ENCODE assay signal across 7 cellular contexts in the genomic region with DNA sequence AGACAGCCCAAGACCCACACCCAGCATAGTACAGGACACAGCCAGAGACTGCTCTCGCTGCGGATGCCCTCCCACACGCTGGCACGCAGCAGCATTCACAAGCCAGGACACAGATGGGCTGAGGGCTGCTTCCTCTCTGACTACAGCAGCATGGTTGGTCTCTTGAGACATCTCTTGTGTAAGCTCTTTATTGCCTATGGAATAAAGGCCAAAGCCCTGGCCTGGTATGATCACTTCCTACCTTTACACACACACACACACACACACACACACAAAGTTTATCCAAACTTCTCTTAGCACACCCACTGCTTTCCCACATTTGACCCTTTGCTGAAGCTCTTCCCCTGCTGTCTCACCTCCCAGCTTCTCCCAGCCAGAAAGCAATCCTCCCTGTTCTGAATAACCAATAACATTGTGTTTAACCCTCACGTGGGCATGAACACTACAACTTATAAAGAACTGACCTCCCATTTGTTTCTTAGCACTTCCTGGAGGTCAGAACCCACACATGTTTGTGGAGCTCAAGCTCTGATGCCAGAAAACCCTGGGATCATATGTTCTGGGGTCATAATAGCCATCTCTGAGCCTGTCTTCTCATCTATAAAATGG. TPM values are rescaled to one million over a fixed set of nuclear protein-coding genes. Genes with fewer than 3 reads are reported as not detected.
A peak's percentile ranks its signal among the peaks of the same experiment; 100 is the strongest.
DNase-seq lines count a peak whose midpoint lies in the region; ATAC-seq, FAIRE-seq and TF ChIP-seq lines count a peak whose summit lies in the region.

No MANE protein-coding gene starts in this region.

- dilution Hi-C loops in keratinocyte (cut with MboI; ENCODE audit: extremely low pct_ligation_motif_present, low sequenced_read_pairs) = no loop called here

- no TSS peak for BruUV-seq in K562 (replicated peaks; lab: Mats Ljungman, UMichigan)

- peak overlapping the region; percentile 84 for H3K27ac ChIP-seq in K562 (ENCODE audit: extremely low read depth, low read depth, low read length)
- H3K27ac ChIP-seq in keratinocyte (ENCODE audit: control insufficient read depth, insufficient read depth, low read length) = peak overlapping the region; percentile 91
- no peak overlapping the region for H3K27ac ChIP-seq in effector memory CD4-positive, alpha-beta T cell (ENCODE audit: insufficient read depth, low read length, poor library complexity, severe bottlenecking)

- H3K4me2 ChIP-seq in K562 (ENCODE audit: insufficient read depth, low read length) (peak overlapping the region; percentile 95), keratinocyte (ENCODE audit: control insufficient read depth, extremely low read depth, insufficient read depth, low read depth, low read length) (peak overlapping the region; percentile 55)

- no peaks in the 10 kb centered on the region for H3K27me3 Mint-ChIP-seq in stimulated activated naive CD8-positive, alpha-beta T cell treated with anti-CD3 and anti-CD28 coated beads, Interleukin-15, amount 100 ng/mL, for 72 hours

- H3K4me3 Mint-ChIP-seq in stimulated activated naive CD8-positive, alpha-beta T cell treated with anti-CD3 and anti-CD28 coated beads, Interleukin-15, amount 100 ng/mL, for 72 hours = peak overlapping the region; percentile 44 to 99

- no peaks in the 10 kb centered on the region for H3K9me1 ChIP-seq in K562 (ENCODE audit: control insufficient read depth, insufficient read depth, low read length)
- H3K9me1 ChIP-seq in keratinocyte (ENCODE audit: control insufficient read depth, extremely low read depth, insufficient read depth, low read length) = no peaks in the 10 kb centered on the region

- H3K79me2 ChIP-seq in K562 (ENCODE audit: control insufficient read depth, insufficient read depth, low read length) (peaks cover 31% of the 10 kb centered on the region), keratinocyte (ENCODE audit: control insufficient read depth, insufficient read depth, low read length) (peaks cover 34% of the 10 kb centered on the region)

- peak; percentile 70 for FAIRE-seq in K562 (lab: Jason Lieb, UNC)
- peak; percentile 75 for FAIRE-seq in keratinocyte (lab: Jason Lieb, UNC)

- CTCF ChIA-PET in K562 (lab: Yijun Ruan, JAX; ENCODE audit: low intra/inter-chr PET ratio) = no interaction called here

- no peak for TF ChIP-seq EP300 in K562 (IDR thresholded peaks at IDR 0.05; ENCODE audit: low read length)

- 25% methylated on average over 5 of the region's 5 CpGs for WGBS in K562 (ENCODE audit: insufficient coverage, low coverage, missing lambda C conversion rate)

- TF ChIP-seq CTCF in GM12865 (IDR thresholded peaks at IDR 0.05; ENCODE audit: insufficient read depth, low read depth, low read length, missing control alignments) = no peak
- TF ChIP-seq CTCF in K562 (IDR thresholded peaks at IDR 0.05 in 2 of 3, conservative IDR thresholded peaks at IDR 0.05 in 1 of 3; ENCODE audit: insufficient read depth in 2 of 3, low read depth in 1 of 3, low read length in 3 of 3) = no peak
- TF ChIP-seq CTCF in keratinocyte (optimal IDR thresholded peaks at IDR 0.05 in 1 of 3, IDR thresholded peaks at IDR 0.05 in 1 of 3, conservative IDR thresholded peaks at IDR 0.05 in 1 of 3; ENCODE audit: extremely low read depth in 1 of 3, insufficient read depth in 2 of 3, low read length in 3 of 3) = no peak

- H3K27me3 ChIP-seq in K562 (ENCODE audit: control insufficient read depth in 2 of 2, insufficient read depth in 2 of 2, low read length in 2 of 2) (no peaks in the 10 kb centered on the region), keratinocyte (ENCODE audit: control insufficient read depth, extremely low read depth, insufficient read depth, low read length) (no peaks in the 10 kb centered on the region)
- no peaks in the 10 kb centered on the region for H3K27me3 ChIP-seq in effector memory CD4-positive, alpha-beta T cell (replicated peaks; ENCODE audit: control insufficient read depth, insufficient read depth, low read length, poor library complexity, severe bottlenecking)

- H4K20me1 ChIP-seq in K562 (replicated peaks; ENCODE audit: control insufficient read depth, insufficient read depth, low read length) (peaks cover 8% of the 10 kb centered on the region; the same call in 1 of the 2 replicates), keratinocyte (ENCODE audit: control insufficient read depth, extremely low read depth, insufficient read depth, low read length) (no peaks in the 10 kb centered on the region)

- peaks cover 0 to 5% of the 10 kb centered on the region in 2 donors for H3K9me3 Mint-ChIP-seq in stimulated activated naive CD8-positive, alpha-beta T cell treated with anti-CD3 and anti-CD28 coated beads, Interleukin-15, amount 100 ng/mL, for 72 hours

- no peak for TF ChIP-seq RAD21 in K562 (CRISPR knock-in tag; conservative IDR thresholded peaks at IDR 0.05 in 1 of 2, IDR thresholded peaks at IDR 0.05 in 1 of 2)

- H3K4me1 Mint-ChIP-seq in stimulated activated naive CD8-positive, alpha-beta T cell treated with anti-CD3 and anti-CD28 coated beads, Interleukin-15, amount 100 ng/mL, for 72 hours = peaks cover 31% of the 10 kb centered on the region

- H2AFZ ChIP-seq in K562 (ENCODE audit: low read depth, low read length) = peak overlapping the region; percentile 97
- peak overlapping the region; percentile 45 for H2AFZ ChIP-seq in keratinocyte (ENCODE audit: control insufficient read depth, low read length)

- H3K27ac Mint-ChIP-seq in stimulated activated naive CD8-positive, alpha-beta T cell treated with anti-CD3 and anti-CD28 coated beads, Interleukin-15, amount 100 ng/mL, for 72 hours = no peak overlapping the region

- H3K4me1 ChIP-seq in K562 (replicated peaks in 1 of 2; ENCODE audit: control insufficient read depth in 2 of 2, insufficient read depth in 2 of 2, low read length in 2 of 2) (peaks cover 18 to 23% of the 10 kb centered on the region in 2 experiments; a peak in 4 of 5 replicates), keratinocyte (ENCODE audit: control insufficient read depth, extremely low read depth, insufficient read depth, low read length) (peaks cover 42% of the 10 kb centered on the region)
- H3K4me1 ChIP-seq in effector memory CD4-positive, alpha-beta T cell (ENCODE audit: control insufficient read depth, insufficient read depth, low read length, poor library complexity, severe bottlenecking) = peaks cover 11% of the 10 kb centered on the region

- H3K4me3 ChIP-seq in GM12865 (ENCODE audit: low read depth, low read length) (no peak overlapping the region), K562 (peak overlapping the region; percentile 83), keratinocyte (ENCODE audit: control insufficient read depth in 2 of 3, extremely low read depth in 1 of 3, insufficient read depth in 2 of 3, low read depth in 1 of 3, low read length in 3 of 3) (peak overlapping the region; percentile 44 to 87 (median 62))
- H3K4me3 ChIP-seq in effector memory CD4-positive, alpha-beta T cell (ENCODE audit: insufficient read depth, low read depth, low read length, poor library complexity, severe bottlenecking) = no peak overlapping the region

- POLR2A ChIA-PET in K562 (lab: Yijun Ruan, JAX) = interaction anchor here (0.9 to 2.1 kb wide), 7 partner anchors 9 to 107 kb away, joined by 3 to 12 read pairs (median 5); no protein-coding TSS in a partner anchor

- peak; percentile 77 for TF ChIP-seq POLR2A in K562 (conservative IDR thresholded peaks at IDR 0.05)

- H3K9ac ChIP-seq in K562 (ENCODE audit: insufficient read depth in 1 of 2, low read depth in 2 of 2, low read length in 2 of 2) = peak overlapping the region; percentile 72 to 90
- H3K9ac ChIP-seq in keratinocyte (ENCODE audit: control insufficient read depth, extremely low read depth, insufficient read depth, low read length) = peak overlapping the region; percentile 94

- in situ Hi-C loops in K562 (cut with MboI) = no loop called here

- no peaks in the 10 kb centered on the region for H3K9me3 ChIP-seq in K562 (replicated peaks; ENCODE audit: control insufficient read depth, insufficient read depth, low read depth, low read length)
- H3K9me3 ChIP-seq in keratinocyte (ENCODE audit: control insufficient read depth, low read depth, low read length) = no peaks in the 10 kb centered on the region
- no peaks in the 10 kb centered on the region for H3K9me3 ChIP-seq in effector memory CD4-positive, alpha-beta T cell (ENCODE audit: control insufficient read depth, low read length)

- H3K36me3 ChIP-seq in K562 (ENCODE audit: control insufficient read depth, insufficient read depth, low read length) (no peaks in the 10 kb centered on the region), keratinocyte (ENCODE audit: control insufficient read depth in 2 of 2, extremely low read depth in 1 of 2, insufficient read depth in 2 of 2, low read length in 2 of 2) (no peaks in the 10 kb centered on the region)
- no peaks in the 10 kb centered on the region for H3K36me3 ChIP-seq in effector memory CD4-positive, alpha-beta T cell (ENCODE audit: control insufficient read depth, insufficient read depth, low read length)

- peak; percentile 64 for ATAC-seq in K562
- ATAC-seq in stimulated activated naive CD8-positive, alpha-beta T cell treated with anti-CD3 and anti-CD28 coated beads, Interleukin-15, amount 100 ng/mL, for 72 hours = peak; percentile 61
- ATAC-seq in HG02885 (IDR thresholded peaks at IDR 0.05; ENCODE audit: poor library complexity, unreplicated experiment) = no peak

- intact Hi-C loops in K562 (cut with micrococcal nuclease) = no loop called here

- DNase-seq in GM12865 (ENCODE audit: low read depth) (peak; percentile 18), NCI-H2171 (lab: John Stamatoyannopoulos, UW) (peak; percentile 83), K562 (ENCODE audit: extremely low read depth in 1 of 4, low spot score in 3 of 4) (peak in 2 of 4 experiments; percentile 76 to 81), keratinocyte (ENCODE audit: low read depth, low spot score) (no peak)
- peak in 1 of 2 donors; percentile 38 for DNase-seq in stimulated activated naive CD8-positive, alpha-beta T cell treated with anti-CD3 and anti-CD28 coated beads, Interleukin-15, amount 100 ng/mL, for 72 hours
- DNase-seq in effector memory CD4-positive, alpha-beta T cell = no peak

RNA-seq across cellular contexts. Expression of gene LUZP1, which starts 1.2 kb away (rescaled TPM):
- 14.5 and 31.1 TPM in 2 replicates for total RNA-seq in K562 (2011; cell fraction: chromatin; rRNA removed; ENCODE audit: low replicate concordance)
- 11.2 and 11.6 TPM in 2 replicates for total RNA-seq in K562 (2011; cell fraction: nucleolus; rRNA removed)
- total RNA-seq in K562 (2011; cell fraction: nucleoplasm; rRNA removed) = 13.5 and 13.8 TPM in 2 replicates
- 10.2 and 12.4 TPM in 2 replicates for total RNA-seq in K562 (2014; rRNA removed)
- total RNA-seq in K562 (2014; rRNA removed; fragmentation: Illumina TruSeq; extraction: Trizol) = 12.6 and 14.2 TPM in 2 replicates
- total RNA-seq in K562 (2015; rRNA removed; fragmentation: Illumina TruSeq; extraction: Trizol) = 13.8 and 15.3 TPM in 2 replicates
- total RNA-seq in K562 (2021) = 16.9 and 19.1 TPM in 2 replicates
- polyA plus RNA-seq in K562 (2011; rRNA removed) = 10.0 and 11.2 TPM in 2 replicates
- polyA plus RNA-seq in K562 (2011; cell fraction: cytosol; rRNA removed) = 6.0 and 7.6 TPM in 2 replicates
- polyA plus RNA-seq in K562 (2011; cell fraction: nucleus; rRNA removed) = 14.3 and 16.7 TPM in 2 replicates
- 8.4 and 9.6 TPM in 2 replicates for polyA plus RNA-seq in K562 (2012)
- polyA plus RNA-seq in K562 (2014; fragmentation: Illumina TruSeq; extraction: Trizol) = 14.2 and 14.7 TPM in 2 replicates
- polyA plus RNA-seq in K562 (2014; fragmentation: Nextera tagmentation; extraction: Ambion mirVana) = 10 to 100 TPM in 1 of 2 experiments, 1 to 10 TPM in 1; 6.5 to 11.8 TPM
- 6.8 and 7.7 TPM in 2 replicates for polyA plus RNA-seq in K562 (2014; rRNA removed)
- polyA minus RNA-seq in K562 (2011; rRNA and poly(A)+ RNA removed) = 20.6 and 21.8 TPM in 2 replicates
- polyA minus RNA-seq in K562 (2011; cell fraction: cytosol; rRNA and poly(A)+ RNA removed) = 11.2 and 12.9 TPM in 2 replicates
- 9.4 and 17.5 TPM in 2 replicates for polyA minus RNA-seq in K562 (2011; cell fraction: nucleus; rRNA and poly(A)+ RNA removed)
- 46.1 to 52.8 TPM (median 52.5 TPM) in 3 replicates for polyA plus RNA-seq in keratinocyte
- 102 TPM for polyA plus RNA-seq in keratinocyte (2011; ENCODE audit: low read depth)
- 31.4 and 40.6 TPM in 2 replicates for polyA plus RNA-seq in keratinocyte (2011; cell fraction: cytosol; rRNA removed)
- polyA plus RNA-seq in keratinocyte (2011; cell fraction: nucleus; rRNA removed) = 68.2 and 75.7 TPM in 2 replicates
- 18.8 and 46.9 TPM in 2 replicates for polyA plus RNA-seq in keratinocyte (2012; ENCODE audit: low replicate concordance)
- polyA minus RNA-seq in keratinocyte = 65.4 to 110 TPM (median 99.0 TPM) in 3 replicates
- polyA minus RNA-seq in keratinocyte (2011; cell fraction: cytosol; rRNA and poly(A)+ RNA removed) = 59.9 TPM
- 89.4 and 161 TPM in 2 replicates for polyA minus RNA-seq in keratinocyte (2011; cell fraction: nucleus; rRNA and poly(A)+ RNA removed)

RNA-seq across cellular contexts. Expression of gene HTR1D, which starts 47.5 kb away (rescaled TPM):
- total RNA-seq in K562 (2011; cell fraction: chromatin; rRNA removed; ENCODE audit: low replicate concordance) = 0.25 TPM in 1 of 2 replicates, not detected in the other
- 0.17 TPM in 1 of 2 replicates, not detected in the other for total RNA-seq in K562 (2011; cell fraction: nucleolus; rRNA removed)
- total RNA-seq in K562 (2011; cell fraction: nucleoplasm; rRNA removed) = 0.22 and 0.23 TPM in 2 replicates
- total RNA-seq in K562 (2014; rRNA removed) (not detected in 2 replicates), K562 (2014; rRNA removed; fragmentation: Illumina TruSeq; extraction: Trizol) (not detected in 2 replicates), K562 (2015; rRNA removed; fragmentation: Illumina TruSeq; extraction: Trizol) (not detected in 2 replicates), K562 (2021) (0.04 TPM in 1 of 2 replicates, not detected in the other)
- polyA plus RNA-seq in K562 (2011; rRNA removed) (0.04 and 0.08 TPM in 2 replicates), K562 (2014; fragmentation: Illumina TruSeq; extraction: Trizol) (0.09 TPM in 1 of 2 replicates, not detected in the other), K562 (2014; fragmentation: Nextera tagmentation; extraction: Ambion mirVana) (under 1 TPM in 1 of 2 experiments, not detected in 1; 0.03 TPM), K562 (2014; rRNA removed) (0.08 and 0.09 TPM in 2 replicates), keratinocyte (0.08 to 0.30 TPM (median 0.14 TPM) in 3 replicates)
- 0.04 and 0.13 TPM in 2 replicates for polyA plus RNA-seq in K562 (2011; cell fraction: cytosol; rRNA removed)
- polyA plus RNA-seq in K562 (2011; cell fraction: nucleus; rRNA removed) = 0.07 and 0.11 TPM in 2 replicates
- 0.03 and 0.07 TPM in 2 replicates for polyA plus RNA-seq in K562 (2012)
- polyA minus RNA-seq in K562 (2011; rRNA and poly(A)+ RNA removed) = not detected in 2 replicates
- not detected in 2 replicates for polyA minus RNA-seq in K562 (2011; cell fraction: cytosol; rRNA and poly(A)+ RNA removed)
- 0.22 TPM in 1 of 2 replicates, not detected in the other for polyA minus RNA-seq in K562 (2011; cell fraction: nucleus; rRNA and poly(A)+ RNA removed)
- polyA plus RNA-seq in keratinocyte (2011; ENCODE audit: low read depth) = 0.15 TPM
- polyA plus RNA-seq in keratinocyte (2011; cell fraction: cytosol; rRNA removed) = 0.12 and 0.13 TPM in 2 replicates
- polyA plus RNA-seq in keratinocyte (2011; cell fraction: nucleus; rRNA removed) = 0.27 and 0.36 TPM in 2 replicates
- polyA plus RNA-seq in keratinocyte (2012; ENCODE audit: low replicate concordance) = 0.10 and 0.31 TPM in 2 replicates
- polyA minus RNA-seq in keratinocyte = 0.46 to 0.82 TPM (median 0.54 TPM) in 3 replicates
- polyA minus RNA-seq in keratinocyte (2011; cell fraction: cytosol; rRNA and poly(A)+ RNA removed) = not detected
- 0.21 and 0.23 TPM in 2 replicates for polyA minus RNA-seq in keratinocyte (2011; cell fraction: nucleus; rRNA and poly(A)+ RNA removed)

Comparison
In these comparisons a context has a peak if more than half of its experiments do, and no peak if none do; other contexts are left out.
1. DNase-seq: peak in GM12865 (single experiment) and NCI-H2171 (single experiment); none in keratinocyte (single experiment) and effector memory CD4-positive, alpha-beta T cell (0 of 3).
2. H3K4me3 ChIP-seq: peak in K562 (single experiment) and keratinocyte (3 of 3); none in GM12865 (single experiment) and effector memory CD4-positive, alpha-beta T cell (single experiment).